8 cellular contexts compared by ENCODE assay signal in genomic region chr10:73772280-73773151, GRCh38. TPM values are rescaled to one million over a fixed set of nuclear protein-coding genes. Genes with fewer than 3 reads are reported as not detected.
DNase-seq lines count a peak whose midpoint lies in the region; FAIRE-seq and TF ChIP-seq lines count a peak whose summit lies in the region.

No MANE protein-coding gene starts in this region.

- H3K27me3 ChIP-seq in GM06990 (replicated peaks; ENCODE audit: control insufficient read depth, insufficient read depth, low read length) (no peaks in the 10 kb centered on the region), GM23248 (replicated peaks; ENCODE audit: insufficient read depth) (no peaks in the 10 kb centered on the region), astrocyte (ENCODE audit: insufficient read depth, low read length) (no peaks in the 10 kb centered on the region), hepatocyte (no peaks in the 10 kb centered on the region)

- peak overlapping the region; percentile 47 for H3K27ac Mint-ChIP-seq in astrocyte (ENCODE audit: unreplicated experiment)

- H3F3A ChIP-seq in GM23248 (ENCODE audit: insufficient read depth): peaks cover 59% of the 10 kb centered on the region

- peaks cover 54% of the 10 kb centered on the region for H3K79me2 ChIP-seq in GM23248 (ENCODE audit: insufficient read depth)
- H3K79me2 ChIP-seq in astrocyte (ENCODE audit: insufficient read depth, low read length): peaks cover 44% of the 10 kb centered on the region
- H3K79me2 ChIP-seq in hepatocyte: peaks cover 44% of the 10 kb centered on the region

- H3K9me3 Mint-ChIP-seq in astrocyte (ENCODE audit: unreplicated experiment): no peaks in the 10 kb centered on the region

- peaks cover 27% of the 10 kb centered on the region for H3K36me3 Mint-ChIP-seq in astrocyte (ENCODE audit: low read depth, unreplicated experiment)

- H4K20me1 ChIP-seq in GM23248 (ENCODE audit: insufficient read depth) (no peaks in the 10 kb centered on the region), astrocyte (ENCODE audit: insufficient read depth, low read length) (peaks cover 29% of the 10 kb centered on the region), hepatocyte (ENCODE audit: insufficient read depth, poor library complexity, severe bottlenecking) (no peaks in the 10 kb centered on the region)

- no peaks in the 10 kb centered on the region for H3K27me3 Mint-ChIP-seq in astrocyte (ENCODE audit: low read depth, unreplicated experiment)

- DNase-seq in GM06990 (ENCODE audit: extremely low read depth, insufficient read length): peak; percentile 91
- DNase-seq in GM23248: peak; percentile 93
- DNase-seq in Kasumi-1 (lab: John Stamatoyannopoulos, UW): peak; percentile 83 to 88
- peak; percentile 77 for DNase-seq in T-helper 22 cell (ENCODE audit: low read depth)
- DNase-seq in astrocyte (ENCODE audit: low read depth): peak; percentile 73
- peak; percentile 88 for DNase-seq in hepatocyte (ENCODE audit: low spot score)
- no peak for DNase-seq in retinal pigment epithelial cell (ENCODE audit: low read depth)
- DNase-seq in cortex of kidney (lab: John Stamatoyannopoulos, UW): no peak

- in situ Hi-C loops in GM23248 (cut with MboI): no loop called here

- no peaks in the 10 kb centered on the region for H3K9me2 ChIP-seq in GM23248 (ENCODE audit: insufficient read depth)
- no peaks in the 10 kb centered on the region for H3K9me2 ChIP-seq in hepatocyte (replicated peaks; ENCODE audit: insufficient read depth)

- no peak for FAIRE-seq in astrocyte (lab: Jason Lieb, UNC)

- H3K4me2 ChIP-seq in GM23248 (ENCODE audit: unreplicated experiment): peak overlapping the region; percentile 95
- peak overlapping the region; percentile 96 for H3K4me2 ChIP-seq in astrocyte (ENCODE audit: low read length)
- peak overlapping the region; percentile 87 for H3K4me2 ChIP-seq in hepatocyte

- WGBS in GM23248 (ENCODE audit: low coverage in 1 of 2, low lambda C conversion rate in 2 of 2, missing lambda C conversion rate in 2 of 2), 2 experiments: 1% methylated on average over 83 to 85 of the region's 101 CpGs
- under 1% methylated on average over 92 of the region's 101 CpGs for WGBS in hepatocyte (ENCODE audit: low lambda C conversion rate, missing lambda C conversion rate)

- H3K9ac ChIP-seq in GM23248: peak overlapping the region; percentile 91
- H3K9ac ChIP-seq in astrocyte (ENCODE audit: low read length): peak overlapping the region; percentile 90

- TF ChIP-seq CTCF in GM06990 (IDR thresholded peaks at IDR 0.05; ENCODE audit: insufficient read depth, low read length, poor library complexity, severe bottlenecking): peak; percentile 22
- TF ChIP-seq CTCF in astrocyte (IDR thresholded peaks at IDR 0.05; ENCODE audit: insufficient read depth, low read depth, low read length): no peak
- no peak for TF ChIP-seq CTCF in hepatocyte (IDR thresholded peaks at IDR 0.05; ENCODE audit: poor library complexity)
- TF ChIP-seq CTCF in retinal pigment epithelial cell (conservative IDR thresholded peaks at IDR 0.05; ENCODE audit: low read depth, low read length): no peak

- peaks cover 24% of the 10 kb centered on the region for H3K4me1 ChIP-seq in GM23248 (ENCODE audit: insufficient read depth)
- H3K4me1 ChIP-seq in astrocyte (ENCODE audit: insufficient read depth, low read length): peaks cover 22% of the 10 kb centered on the region
- H3K4me1 ChIP-seq in hepatocyte (ENCODE audit: insufficient read depth): peaks cover 25% of the 10 kb centered on the region

- H3K27ac ChIP-seq in GM23248 (peak overlapping the region; percentile 92), astrocyte (ENCODE audit: low read depth, low read length) (peak overlapping the region; percentile 90), hepatocyte (peak overlapping the region; percentile 99)

- no peaks in the 10 kb centered on the region for H3K9me3 ChIP-seq in GM23248 (ENCODE audit: low read depth)
- no peaks in the 10 kb centered on the region for H3K9me3 ChIP-seq in astrocyte (ENCODE audit: insufficient read depth, low read depth, low read length)
- H3K9me3 ChIP-seq in hepatocyte (ENCODE audit: low read depth): no peaks in the 10 kb centered on the region

- H3K36me3 ChIP-seq in GM06990 (ENCODE audit: control insufficient read depth, insufficient read depth, low read length) (peaks cover 30% of the 10 kb centered on the region), GM23248 (ENCODE audit: low read depth) (peaks cover 49% of the 10 kb centered on the region), astrocyte (ENCODE audit: insufficient read depth, low read length) (peaks cover 46% of the 10 kb centered on the region), hepatocyte (replicated peaks; ENCODE audit: insufficient read depth, low read depth) (no peaks in the 10 kb centered on the region)

- H2AFZ ChIP-seq in GM23248 (peak overlapping the region; percentile 63), astrocyte (ENCODE audit: low read depth, low read length) (peak overlapping the region; percentile 79), hepatocyte (peak overlapping the region; percentile 97)

- H3K4me3 ChIP-seq in GM06990 (replicated peaks; ENCODE audit: low read depth, low read length) (peak overlapping the region; percentile 78), GM23248 (peak overlapping the region; percentile 76), astrocyte (ENCODE audit: insufficient read depth, low read depth, low read length) (peak overlapping the region; percentile 86), hepatocyte (peak overlapping the region; percentile 99), retinal pigment epithelial cell (ENCODE audit: low read length) (peak overlapping the region; percentile 84)

- peaks cover 25% of the 10 kb centered on the region for H3K4me1 Mint-ChIP-seq in astrocyte (ENCODE audit: low read depth, unreplicated experiment)

- peak overlapping the region; percentile 95 for H3K4me3 Mint-ChIP-seq in astrocyte (ENCODE audit: unreplicated experiment)

RNA-seq across cellular contexts. Expression of gene CHCHD1, which starts 9.3 kb away (rescaled TPM):
- 23.1 and 26.9 TPM in 2 replicates for total RNA-seq in GM23248 (2014; rRNA removed; shearing (Covaris generic))
- 66.3 and 73.0 TPM in 2 replicates for polyA plus RNA-seq in GM23248 (2016; fragmentation: Nextera tagmentation; extraction: Ambion mirVana)
- 24.0 and 25.3 TPM in 2 replicates for total RNA-seq in astrocyte
- total RNA-seq in hepatocyte: 45.3 and 59.1 TPM in 2 replicates
- polyA plus RNA-seq in hepatocyte: 86.1 and 95.2 TPM in 2 replicates

RNA-seq across cellular contexts. Expression of gene ZSWIM8, which starts 12.9 kb away (rescaled TPM):
- total RNA-seq in GM23248 (2014; rRNA removed; shearing (Covaris generic)): 44.4 and 61.5 TPM in 2 replicates
- 24.3 and 25.5 TPM in 2 replicates for polyA plus RNA-seq in GM23248 (2016; fragmentation: Nextera tagmentation; extraction: Ambion mirVana)
- 70.2 and 70.7 TPM in 2 replicates for total RNA-seq in astrocyte
- total RNA-seq in hepatocyte: 83.7 and 101 TPM in 2 replicates
- 98.5 and 103 TPM in 2 replicates for polyA plus RNA-seq in hepatocyte

RNA-seq across cellular contexts. Expression of gene SEC24C, which starts 28.3 kb away (rescaled TPM):
- total RNA-seq in GM23248 (2014; rRNA removed; shearing (Covaris generic)): 75.6 and 87.1 TPM in 2 replicates
- polyA plus RNA-seq in GM23248 (2016; fragmentation: Nextera tagmentation; extraction: Ambion mirVana) (30.6 and 31.4 TPM in 2 replicates), hepatocyte (46.8 and 47.6 TPM in 2 replicates)
- total RNA-seq in astrocyte (96.1 and 99.0 TPM in 2 replicates), hepatocyte (59.4 and 60.2 TPM in 2 replicates)

RNA-seq across cellular contexts. Expression of gene NDST2, which starts 38.9 kb away (rescaled TPM):
- 26.8 and 50.0 TPM in 2 replicates for total RNA-seq in GM23248 (2014; rRNA removed; shearing (Covaris generic))
- 27.4 and 30.9 TPM in 2 replicates for polyA plus RNA-seq in GM23248 (2016; fragmentation: Nextera tagmentation; extraction: Ambion mirVana)
- total RNA-seq in astrocyte: 16.2 and 21.5 TPM in 2 replicates
- 10.7 and 29.9 TPM in 2 replicates for total RNA-seq in hepatocyte
- 21.1 and 24.9 TPM in 2 replicates for polyA plus RNA-seq in hepatocyte

Comparison
In these comparisons a context has a peak if more than half of its experiments do, and no peak if none do; other contexts are left out.
1. DNase-seq: peak in GM06990 (single experiment), GM23248 (single experiment), Kasumi-1 (2 of 2), T-helper 22 cell (single experiment), astrocyte (single experiment) and hepatocyte (single experiment); none in retinal pigment epithelial cell (single experiment) and cortex of kidney (single experiment).
2. Peak in every context shown above with its lines, with median percentiles within 50 percentile points of each other: H3K4me3 ChIP-seq, H2AFZ ChIP-seq, H3K27ac ChIP-seq and H3K4me2 ChIP-seq.